In genomic region chr7:131553906-131554305, GRCh38 we compare ENCODE assay signal across 1 cellular context.
TF ChIP-seq lines count a peak whose summit lies in the region.

No MANE protein-coding gene starts in this region.

TF ChIP-seq in HEK293T, 16 proteins besides CTCF, POLR2A, EP300 and RAD21 (continued from another document):
- TF ChIP-seq BHLHE40 (IDR thresholded peaks at IDR 0.05; ENCODE audit: borderline replicate concordance) (no peak), L3MBTL2 (conservative IDR thresholded peaks at IDR 0.05) (no peak), CTBP1 (IDR thresholded peaks at IDR 0.05; ENCODE audit: borderline replicate concordance) (no peak), HDGF (IDR thresholded peaks at IDR 0.05; ENCODE audit: borderline replicate concordance) (no peak), FOXA1 (IDR thresholded peaks at IDR 0.05) (no peak), FOXM1 (IDR thresholded peaks at IDR 0.05; ENCODE audit: borderline replicate concordance) (no peak), ELF4 (IDR thresholded peaks at IDR 0.05) (no peak), TARDBP (IDR thresholded peaks at IDR 0.05) (no peak), FOXK2 (IDR thresholded peaks at IDR 0.05) (no peak), SUZ12 (IDR thresholded peaks at IDR 0.05) (no peak)
- TF ChIP-seq, protein P1, sequence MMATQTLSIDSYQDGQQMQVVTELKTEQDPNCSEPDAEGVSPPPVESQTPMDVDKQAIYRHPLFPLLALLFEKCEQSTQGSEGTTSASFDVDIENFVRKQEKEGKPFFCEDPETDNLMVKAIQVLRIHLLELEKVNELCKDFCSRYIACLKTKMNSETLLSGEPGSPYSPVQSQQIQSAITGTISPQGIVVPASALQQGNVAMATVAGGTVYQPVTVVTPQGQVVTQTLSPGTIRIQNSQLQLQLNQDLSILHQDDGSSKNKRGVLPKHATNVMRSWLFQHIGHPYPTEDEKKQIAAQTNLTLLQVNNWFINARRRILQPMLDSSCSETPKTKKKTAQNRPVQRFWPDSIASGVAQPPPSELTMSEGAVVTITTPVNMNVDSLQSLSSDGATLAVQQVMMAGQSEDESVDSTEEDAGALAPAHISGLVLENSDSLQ (IDR thresholded peaks at IDR 0.05): no peak
